17 cellular contexts compared by ENCODE assay signal in genomic region chr18:53458266-53458665, GRCh38.
DNase-seq lines count a peak whose midpoint lies in the region; ATAC-seq and TF ChIP-seq lines count a peak whose summit lies in the region.
"Had no signal": no experiment of that assay in that cellular context is flagged by ENCODE, and none has a peak within 500 bp of the region (broad histone marks: within the 10 kb centered on the region; RNA-seq: fewer than 3 reads in every experiment).

No MANE protein-coding gene starts in this region.

- H3K9ac ChIP-seq in endodermal cell (ENCODE audit: extremely low read depth, low read length, poor library complexity, severe bottlenecking) = no peak overlapping the region
- H3K9ac ChIP-seq: BLaER1 treated with 17β-estradiol and CSF1 and Interleukin-3, amounts not matched to agents 10 nM and 100 nM had no signal

- ATAC-seq in GM18511 (IDR thresholded peaks at IDR 0.05; ENCODE audit: unreplicated experiment) = no peak
- ATAC-seq in left lung = no peak
- ATAC-seq in HG03439 (IDR thresholded peaks at IDR 0.05; ENCODE audit: unreplicated experiment) = no peak
- ATAC-seq: K562 had no signal

- TF ChIP-seq CTCF in endodermal cell (conservative IDR thresholded peaks at IDR 0.05) (no peak), left lung (IDR thresholded peaks at IDR 0.05) (no peak)

- H3K4me1 ChIP-seq in endodermal cell (ENCODE audit: control insufficient read depth, insufficient read depth, low read length) (no peaks in the 10 kb centered on the region), left lung (no peaks in the 10 kb centered on the region)
- H3K4me1 ChIP-seq: BLaER1 treated with 17β-estradiol and CSF1 and Interleukin-3, amounts not matched to agents 10 nM and 100 nM; HAP-1 had no signal

- peak overlapping the region; percentile 69 for H3K27ac ChIP-seq in endodermal cell (ENCODE audit: low read depth, low read length)
- H3K27ac ChIP-seq in left lung = no peak overlapping the region
- H3K27ac ChIP-seq: BLaER1 treated with 17β-estradiol and CSF1 and Interleukin-3, amounts not matched to agents 10 nM and 100 nM; SK-N-MC had no signal

- H3K27me3 Mint-ChIP-seq in endodermal cell (ENCODE audit: insufficient read depth) = no peaks in the 10 kb centered on the region

- no peak overlapping the region for H3K4me3 Mint-ChIP-seq in endodermal cell

- peaks cover 2% of the 10 kb centered on the region for H3K9me3 Mint-ChIP-seq in endodermal cell

- H3K4me3 ChIP-seq in endodermal cell (ENCODE audit: low read length) (no peak overlapping the region), left lung (no peak overlapping the region)
- H3K4me3 ChIP-seq: BLaER1 treated with 17β-estradiol and CSF1 and Interleukin-3, amounts not matched to agents 10 nM and 100 nM; HAP-1; K562; SK-N-MC had no signal

- DNase-seq in NCI-H345 (lab: John Stamatoyannopoulos, UW) = peak; percentile 18
- DNase-seq in NCI-H345 treated with DMSO at 0.1 percent for 48 hours (lab: John Stamatoyannopoulos, UW; ENCODE audit: unreplicated experiment) = no peak
- peak; percentile 57 for DNase-seq in DMS 273 (lab: John Stamatoyannopoulos, UW; ENCODE audit: unreplicated experiment)
- DNase-seq in NCI-H446 treated with DMSO at 0.1 percent for 48 hours (lab: John Stamatoyannopoulos, UW) = peak; percentile 81
- no peak for DNase-seq in endodermal cell
- no peak for DNase-seq in left lung
- DNase-seq: EL, MV-4-11, NCI-H1436, NCI-H226, NCI-H774 had no signal

- no peaks in the 10 kb centered on the region for H3K27me3 ChIP-seq in endodermal cell (ENCODE audit: control insufficient read depth, insufficient read depth, low read length, poor library complexity, severe bottlenecking)
- no peaks in the 10 kb centered on the region for H3K27me3 ChIP-seq in left lung
- H3K27me3 ChIP-seq: BLaER1 treated with 17β-estradiol and CSF1 and Interleukin-3, amounts not matched to agents 10 nM and 100 nM had no signal

- H3K27ac Mint-ChIP-seq in endodermal cell = no peak overlapping the region

- no peaks in the 10 kb centered on the region for H3K36me3 ChIP-seq in endodermal cell (ENCODE audit: control insufficient read depth, insufficient read depth, low read length)
- H3K36me3 ChIP-seq in left lung = no peaks in the 10 kb centered on the region
- H3K36me3 ChIP-seq: BLaER1 treated with 17β-estradiol and CSF1 and Interleukin-3, amounts not matched to agents 10 nM and 100 nM; HAP-1 had no signal

- intact Hi-C loops in left lung (cut with DNase I) = no loop called here

- peaks cover 13% of the 10 kb centered on the region for H3K4me1 Mint-ChIP-seq in endodermal cell

- H3K36me3 Mint-ChIP-seq in endodermal cell (ENCODE audit: low read depth) = no peaks in the 10 kb centered on the region

- H3K9me3 ChIP-seq in endodermal cell (ENCODE audit: control insufficient read depth, low read length) (no peaks in the 10 kb centered on the region), left lung (no peaks in the 10 kb centered on the region)
- H3K9me3 ChIP-seq: BLaER1 treated with 17β-estradiol and CSF1 and Interleukin-3, amounts not matched to agents 10 nM and 100 nM; HAP-1 had no signal

Comparison
In these comparisons a context has a peak if more than half of its experiments do, and no peak if none do; other contexts are left out.
1. DNase-seq: peak in NCI-H345 (single experiment), DMS 273 (single experiment) and NCI-H446 treated with DMSO at 0.1 percent for 48 hours (single experiment); none in NCI-H345 treated with DMSO at 0.1 percent for 48 hours (single experiment), endodermal cell (single experiment) and left lung (0 of 2).